In genomic region chr11:134252539-134253188, GRCh38 we compare ENCODE assay signal across 8 cellular contexts. TPM values are rescaled to one million over a fixed set of nuclear protein-coding genes. Genes with fewer than 3 reads are reported as not detected.
DNase-seq lines count a peak whose midpoint lies in the region; ATAC-seq, FAIRE-seq and TF ChIP-seq lines count a peak whose summit lies in the region.

No MANE protein-coding gene starts in this region.

- BruUV-seq in A673 (replicated peaks; lab: Mats Ljungman, UMichigan) (TSS peak; percentile 58), OCI-LY7 (replicated peaks; lab: Mats Ljungman, UMichigan) (TSS peak; percentile 77)

- no peak for TF ChIP-seq CTCF in A673 (conservative IDR thresholded peaks at IDR 0.05; ENCODE audit: low read depth, low read length)
- no peak for TF ChIP-seq CTCF in OCI-LY7 (conservative IDR thresholded peaks at IDR 0.05; ENCODE audit: low read length)
- TF ChIP-seq CTCF in bronchial epithelial cell (IDR thresholded peaks at IDR 0.05; ENCODE audit: insufficient read depth, low read length, severe bottlenecking), result no peak
- no peak for TF ChIP-seq CTCF in right lobe of liver (IDR thresholded peaks at IDR 0.05)

- CTCF ChIA-PET in A673 (lab: Charles Lee), result no interaction called here
- CTCF ChIA-PET in OCI-LY7 (lab: Charles Lee; ENCODE audit: unreplicated experiment), result no interaction called here

- POLR2A ChIA-PET in A673 (lab: Charles Lee; ENCODE audit: low non-redundant PET), result no interaction called here
- POLR2A ChIA-PET in OCI-LY7 (lab: Charles Lee), result interaction anchor here (0.9 to 2.7 kb wide), 4 partner anchors 23 to 46 kb away, joined by 3 to 9 read pairs (median 4); partner anchors contain the start of gene VPS26B

- no peak for DNase-seq in A673 (ENCODE audit: low spot score)
- DNase-seq in OCI-LY7 (ENCODE audit: low spot score), result peak; percentile 47
- no peak for DNase-seq in bronchial epithelial cell (ENCODE audit: low read depth)
- DNase-seq in right lobe of liver, result no peak
- DNase-seq in NCI-H226, result no peak

- FAIRE-seq in bronchial epithelial cell (lab: Jason Lieb, UNC), result no peak

- peak overlapping the region; percentile 27 for H3K27ac ChIP-seq in A673 (ENCODE audit: low read depth, low read length, poor library complexity, severe bottlenecking)
- H3K27ac ChIP-seq in OCI-LY7 (ENCODE audit: low read depth, low read length, poor library complexity, severe bottlenecking), result peak overlapping the region; percentile 25
- H3K27ac ChIP-seq in right lobe of liver, result peak overlapping the region; percentile 20 to 86 (median 29)
- peak overlapping the region; percentile 52 for H3K27ac ChIP-seq in temporal lobe (ENCODE audit: low read depth, low read length)

- no peaks in the 10 kb centered on the region for H3K9me3 ChIP-seq in A673 (ENCODE audit: low read depth, low read length, poor library complexity, severe bottlenecking)
- no peaks in the 10 kb centered on the region for H3K9me3 ChIP-seq in OCI-LY7 (ENCODE audit: low read length)
- H3K9me3 ChIP-seq in right lobe of liver, result no peaks in the 10 kb centered on the region

- H3K4me1 ChIP-seq in A673 (ENCODE audit: insufficient read depth, low read length, poor library complexity, severe bottlenecking), result peaks cover 10% of the 10 kb centered on the region
- H3K4me1 ChIP-seq in OCI-LY7 (ENCODE audit: insufficient read depth, low read length, poor library complexity, severe bottlenecking), result peaks cover 17% of the 10 kb centered on the region
- H3K4me1 ChIP-seq in right lobe of liver, result peaks cover 0 to 34% (median 13%) of the 10 kb centered on the region in 4 donors

- TF ChIP-seq POLR2A in GM18505 (IDR thresholded peaks at IDR 0.05; ENCODE audit: borderline replicate concordance, extremely low read depth, insufficient read depth, insufficient read length), result no peak
- TF ChIP-seq POLR2A in right lobe of liver (IDR thresholded peaks at IDR 0.05), result no peak

- no peaks in the 10 kb centered on the region for H4K20me1 ChIP-seq in OCI-LY7 (ENCODE audit: insufficient read depth, low read length)

- peak overlapping the region; percentile 83 for H3K4me2 ChIP-seq in OCI-LY7 (ENCODE audit: low read length)

- H3K9me2 ChIP-seq in OCI-LY7 (ENCODE audit: insufficient read depth, low read length), result no peaks in the 10 kb centered on the region

- H3K36me3 ChIP-seq in A673 (ENCODE audit: insufficient read depth, low read length, poor library complexity, severe bottlenecking) (peaks cover 33% of the 10 kb centered on the region), OCI-LY7 (ENCODE audit: insufficient read depth, low read length) (peaks cover 36% of the 10 kb centered on the region), bronchial epithelial cell (ENCODE audit: control insufficient read depth, insufficient read depth, low read length) (peaks cover 14% of the 10 kb centered on the region), right lobe of liver (peaks cover 0 to 24% (median 6%) of the 10 kb centered on the region in 4 donors)

- peak overlapping the region; percentile 55 for H3K4me3 ChIP-seq in A673 (ENCODE audit: low read depth, low read length, poor library complexity, severe bottlenecking)
- peak overlapping the region; percentile 82 for H3K4me3 ChIP-seq in OCI-LY7 (ENCODE audit: low read depth, low read length, poor library complexity, severe bottlenecking)
- H3K4me3 ChIP-seq in bronchial epithelial cell (ENCODE audit: low read depth, low read length), result peak overlapping the region; percentile 70
- H3K4me3 ChIP-seq in right lobe of liver, result peak overlapping the region; percentile 89 to 98 (median 93)

- H2AFZ ChIP-seq in OCI-LY7 (ENCODE audit: low read length), result peak overlapping the region; percentile 87

- intact Hi-C loops in A673 (cut with micrococcal nuclease; ENCODE audit: unreplicated experiment), result loop anchor here (2.0 kb wide), 1 partner anchor 28 kb away; the partner anchor contains the start of gene VPS26B
- intact Hi-C loops in OCI-LY7 (cut with micrococcal nuclease; ENCODE audit: unreplicated experiment), result loop anchor here (1.0 kb wide), 2 partner anchors 24 to 28 kb away; partner anchors contain the start of gene VPS26B
- intact Hi-C loops in right lobe of liver (cut with DNase I), result no loop called here

- H3K79me2 ChIP-seq in OCI-LY7 (ENCODE audit: insufficient read depth, low read depth, low read length), result peaks cover 12% of the 10 kb centered on the region; the same call in 1 of the 2 replicates

- H3K27me3 ChIP-seq in A673 (replicated peaks; ENCODE audit: insufficient read depth, low read depth, low read length, poor library complexity) (no peaks in the 10 kb centered on the region), bronchial epithelial cell (ENCODE audit: control insufficient read depth, insufficient read depth, low read length) (no peaks in the 10 kb centered on the region), right lobe of liver (no peaks in the 10 kb centered on the region)

- ATAC-seq in GM18505 (IDR thresholded peaks at IDR 0.05; ENCODE audit: unreplicated experiment) (peak; percentile 30), HG03064 (IDR thresholded peaks at IDR 0.05; ENCODE audit: low read depth, unreplicated experiment) (peak; percentile 31), right lobe of liver (peak in 2 of 4 donors; percentile 6 to 20)

- 2% methylated on average over 19 of the region's 22 CpGs for WGBS in right lobe of liver (ENCODE audit: insufficient coverage, low coverage, low lambda C conversion rate, missing lambda C conversion rate)

RNA-seq across cellular contexts. Expression of gene THYN1, which starts 0.5 kb away (rescaled TPM):
- total RNA-seq in A673 (2021), result 57.2 and 60.2 TPM in 2 replicates
- total RNA-seq in OCI-LY7 (2014; rRNA removed; shearing (Covaris generic)), result 82.8 and 101 TPM in 2 replicates
- 51.6 and 52.4 TPM in 2 replicates for total RNA-seq in OCI-LY7 (2022)
- total RNA-seq in bronchial epithelial cell, result 34.3 and 60.3 TPM in 2 replicates
- total RNA-seq in right lobe of liver, result 10 to 100 TPM; 11.7 to 39.2 (median 20.6) TPM
- 30.2 TPM for total RNA-seq in temporal lobe

RNA-seq across cellular contexts. Expression of gene ACAD8, which starts 0.7 kb away (rescaled TPM):
- total RNA-seq in A673 (2021) (32.3 and 34.8 TPM in 2 replicates), OCI-LY7 (2022) (20.4 and 24.7 TPM in 2 replicates), bronchial epithelial cell (13.3 and 17.9 TPM in 2 replicates), right lobe of liver (10 to 100 TPM; 19.1 to 28.3 (median 24.4) TPM), temporal lobe (26.6 TPM)
- 22.8 and 29.7 TPM in 2 replicates for total RNA-seq in OCI-LY7 (2014; rRNA removed; shearing (Covaris generic))

RNA-seq across cellular contexts. Expression of gene GLB1L3, which starts 23.5 kb away (rescaled TPM):
- 0.09 and 0.17 TPM in 2 replicates for total RNA-seq in A673 (2021)
- not detected in 2 replicates for total RNA-seq in OCI-LY7 (2014; rRNA removed; shearing (Covaris generic))
- total RNA-seq in OCI-LY7 (2022), result not detected in 2 replicates
- total RNA-seq in bronchial epithelial cell, result 1.7 and 2.1 TPM in 2 replicates
- not detected for total RNA-seq in right lobe of liver
- total RNA-seq in temporal lobe, result 0.49 TPM

RNA-seq across cellular contexts. Expression of gene VPS26B, which starts 28.2 kb away (rescaled TPM):
- total RNA-seq in A673 (2021) (51.3 and 53.3 TPM in 2 replicates), OCI-LY7 (2022) (25.1 and 33.1 TPM in 2 replicates), bronchial epithelial cell (19.1 and 19.2 TPM in 2 replicates), right lobe of liver (10 to 100 TPM; 22.6 to 33.7 (median 30.0) TPM), temporal lobe (62.2 TPM)
- total RNA-seq in OCI-LY7 (2014; rRNA removed; shearing (Covaris generic)), result 22.7 and 24.9 TPM in 2 replicates

RNA-seq across cellular contexts. Expression of gene NCAPD3, which starts 28.9 kb away (rescaled TPM):
- total RNA-seq in A673 (2021), result 120 and 127 TPM in 2 replicates
- 72.8 and 89.1 TPM in 2 replicates for total RNA-seq in OCI-LY7 (2014; rRNA removed; shearing (Covaris generic))
- total RNA-seq in OCI-LY7 (2022), result 112 and 125 TPM in 2 replicates
- 4.2 and 5.1 TPM in 2 replicates for total RNA-seq in bronchial epithelial cell
- total RNA-seq in right lobe of liver, result 10 to 100 TPM; 11.9 to 21.8 (median 15.5) TPM
- 11.3 TPM for total RNA-seq in temporal lobe

Comparison
In these comparisons a context has a peak if more than half of its experiments do, and no peak if none do; other contexts are left out.
1. intact Hi-C loops: an anchor here in A673 (2.0 kb wide) and OCI-LY7 (1.0 kb wide); none called in right lobe of liver.